In genomic region chr15:96254168-96254567, GRCh38 we compare ENCODE assay signal across 19 cellular contexts.
DNase-seq lines count a peak whose midpoint lies in the region; ATAC-seq, FAIRE-seq and TF ChIP-seq lines count a peak whose summit lies in the region.
"Had no signal": no experiment of that assay in that cellular context is flagged by ENCODE, and none has a peak within 500 bp of the region (broad histone marks: within the 10 kb centered on the region; RNA-seq: fewer than 3 reads in every experiment).

No MANE protein-coding gene starts in this region.

- H3K14ac ChIP-seq in H1 (ENCODE audit: insufficient read length): no peak overlapping the region
- H3K14ac ChIP-seq in mesenchymal stem cell (ENCODE audit: low read length in 2 of 2): no peak overlapping the region

- no peak overlapping the region for H4K8ac ChIP-seq in H1 (ENCODE audit: extremely low read depth, insufficient read depth, low read length)
- H4K8ac ChIP-seq in mesenchymal stem cell (ENCODE audit: low read length): no peak overlapping the region

- no peak overlapping the region for H2AFZ ChIP-seq in H1 (ENCODE audit: low read length)
- H2AFZ ChIP-seq in mesenchymal stem cell (ENCODE audit: low read depth, low read length): no peak overlapping the region

- H3K23me2 ChIP-seq in H1 (ENCODE audit: low read depth, low read length): no peaks in the 10 kb centered on the region

- H2BK120ac ChIP-seq in H1 (replicated peaks; ENCODE audit: low read depth, low read length) (peak overlapping the region; percentile 18), mesenchymal stem cell (ENCODE audit: low read depth, low read length) (no peak overlapping the region)

- H2BK15ac ChIP-seq in H1 (ENCODE audit: low read length) (no peak overlapping the region), mesenchymal stem cell (ENCODE audit: low read depth, poor library complexity, severe bottlenecking) (no peak overlapping the region)

- H2BK5ac ChIP-seq in H1 (ENCODE audit: low read depth, low read length): no peak overlapping the region
- H2BK5ac ChIP-seq in mesenchymal stem cell (ENCODE audit: low read depth, low read length, poor library complexity, severe bottlenecking): no peak overlapping the region

- no peak overlapping the region for H3K4me3 Mint-ChIP-seq in activated naive CD4-positive, alpha-beta T cell treated with anti-CD3 and anti-CD28 coated beads, Interleukin-2, amount 10 ng/mL, durations not matched to agents 7 days and 5 days
- H3K4me3 Mint-ChIP-seq: H9; T-helper 1 cell treated with Interleukin-12 subunit alpha and Interleukin-12 subunit beta and Interleukin-4 antibody, amounts not matched to agents 30 μg/mL and 1 μg/mL, for 36 hours had no signal

- no peak overlapping the region for H2BK12ac ChIP-seq in H1 (ENCODE audit: low read depth, low read length)
- H2BK12ac ChIP-seq in mesenchymal stem cell (ENCODE audit: low read length in 2 of 2): no peak overlapping the region

- no peaks in the 10 kb centered on the region for H3K79me1 ChIP-seq in H1 (ENCODE audit: low read depth, low read length)
- peaks cover 4% of the 10 kb centered on the region for H3K79me1 ChIP-seq in mesenchymal stem cell (replicated peaks; ENCODE audit: low read length, poor library complexity, severe bottlenecking)

- no peaks in the 10 kb centered on the region for H3K36me3 ChIP-seq in HUES48 (ENCODE audit: control insufficient read depth, insufficient read depth, low read length)
- H3K36me3 ChIP-seq in H1 (ENCODE audit: control insufficient read depth in 2 of 4, insufficient read depth in 4 of 4, low read length in 3 of 4): no peaks in the 10 kb centered on the region
- peaks cover 2 to 37% of the 10 kb centered on the region in 2 experiments for H3K36me3 ChIP-seq in mesenchymal stem cell (ENCODE audit: control insufficient read depth in 1 of 2, insufficient read depth in 2 of 2, low read depth in 1 of 2, low read length in 2 of 2)
- H3K36me3 ChIP-seq: BLaER1 treated with 17β-estradiol and CSF1 and Interleukin-3, amounts not matched to agents 10 nM and 100 nM; MG63 had no signal

- TF ChIP-seq EP300 in A549 (IDR thresholded peaks at IDR 0.05): no peak
- no peak for TF ChIP-seq EP300 in H1 (IDR thresholded peaks at IDR 0.05; ENCODE audit: borderline replicate concordance in 1 of 2, low read depth in 2 of 2, low read length in 2 of 2)

- no peak for FAIRE-seq in A549 (lab: Jason Lieb, UNC)
- FAIRE-seq in H1 (lab: Jason Lieb, UNC): no peak
- FAIRE-seq in D721Med (lab: Jason Lieb, UNC): no peak

- H4K20me1 ChIP-seq in H1 (replicated peaks in 1 of 2; ENCODE audit: control insufficient read depth in 1 of 2, insufficient read depth in 2 of 2, low read length in 2 of 2): no peaks in the 10 kb centered on the region
- H4K20me1 ChIP-seq: BLaER1 treated with 17β-estradiol and CSF1 and Interleukin-3, amounts not matched to agents 10 nM and 100 nM had no signal

- H4K5ac ChIP-seq in H1 (ENCODE audit: insufficient read length, low read depth, low read length): no peak overlapping the region

- POLR2A ChIA-PET in A549 (lab: Yijun Ruan, JAX) (no interaction called here), H1 (lab: Charles Lee; ENCODE audit: partially characterized antibody) (no interaction called here), RWPE1 (lab: Yijun Ruan, JAX; ENCODE audit: low non-redundant PET) (no interaction called here)

- no peak overlapping the region for H3K23ac ChIP-seq in H1 (ENCODE audit: insufficient read length)
- H3K23ac ChIP-seq in mesenchymal stem cell (ENCODE audit: low read length in 2 of 2): no peak overlapping the region

- H3K79me2 ChIP-seq in H1 (ENCODE audit: control insufficient read depth in 1 of 2, insufficient read depth in 2 of 2, low read length in 2 of 2): no peaks in the 10 kb centered on the region

- H2BK20ac ChIP-seq in H1 (ENCODE audit: low read length): no peak overlapping the region

- no peak overlapping the region for H3K27ac ChIP-seq in A549
- peak overlapping the region; percentile 5 for H3K27ac ChIP-seq in HUES48 (ENCODE audit: low read depth, low read length)
- H3K27ac ChIP-seq in H1 (ENCODE audit: low read depth, low read length): no peak overlapping the region
- H3K27ac ChIP-seq in mesenchymal stem cell (ENCODE audit: low read length, poor library complexity, severe bottlenecking): peak overlapping the region; percentile 37
- no peak overlapping the region for H3K27ac ChIP-seq in RWPE1
- H3K27ac ChIP-seq: BLaER1 treated with 17β-estradiol and CSF1 and Interleukin-3, amounts not matched to agents 10 nM and 100 nM had no signal

- no peaks in the 10 kb centered on the region for H3K9me3 ChIP-seq in A549
- no peaks in the 10 kb centered on the region for H3K9me3 ChIP-seq in HUES48 (ENCODE audit: control insufficient read depth, insufficient read depth, low read length)
- H3K9me3 ChIP-seq in H1 (ENCODE audit: insufficient read depth in 2 of 2, low read depth in 1 of 2, low read length in 1 of 2): no peaks in the 10 kb centered on the region
- no peaks in the 10 kb centered on the region for H3K9me3 ChIP-seq in mesenchymal stem cell (ENCODE audit: control insufficient read depth, low read length)
- H3K9me3 ChIP-seq: BLaER1 treated with 17β-estradiol and CSF1 and Interleukin-3, amounts not matched to agents 10 nM and 100 nM; MG63 had no signal

- no peak overlapping the region for H3K4ac ChIP-seq in H1 (replicated peaks; ENCODE audit: insufficient read length, low read depth, low read length)
- no peak overlapping the region for H3K4ac ChIP-seq in mesenchymal stem cell (ENCODE audit: low read depth in 1 of 2, low read length in 2 of 2)

- CTCF ChIA-PET in A549 (lab: Yijun Ruan, JAX): interaction anchor here (0.6 kb wide), 1 partner anchor 31 kb away, joined by 3 read pairs; no protein-coding TSS in a partner anchor
- CTCF ChIA-PET in H1 (lab: Charles Lee; ENCODE audit: partially characterized antibody): interaction anchor here (0.8 kb wide), 1 partner anchor 99 kb away, joined by 3 read pairs; no protein-coding TSS in a partner anchor
- CTCF ChIA-PET in activated naive CD4-positive, alpha-beta T cell treated with anti-CD3 and anti-CD28 coated beads, Interleukin-2, amount 10 ng/mL, durations not matched to agents 7 days and 5 days (lab: Charles Lee): no interaction called here
- CTCF ChIA-PET in RWPE1 (lab: Yijun Ruan, JAX): no interaction called here

- H3K4me1 ChIP-seq in A549 (peaks cover 17% of the 10 kb centered on the region; the same call in 2 of the 3 replicates), HUES48 (ENCODE audit: control insufficient read depth, insufficient read depth, low read length) (peaks cover 20% of the 10 kb centered on the region), H1 (replicated peaks in 1 of 4; ENCODE audit: control insufficient read depth in 3 of 4, insufficient read depth in 4 of 4, low read length in 3 of 4) (peaks cover 0 to 4% (median 1%) of the 10 kb centered on the region in 4 experiments; a peak in 1 of 7 replicates), mesenchymal stem cell (ENCODE audit: control insufficient read depth, insufficient read depth, low read depth, low read length) (peaks cover 3% of the 10 kb centered on the region)
- H3K4me1 ChIP-seq: BLaER1 treated with 17β-estradiol and CSF1 and Interleukin-3, amounts not matched to agents 10 nM and 100 nM had no signal

- no peak for TF ChIP-seq RAD21 in A549 (conservative IDR thresholded peaks at IDR 0.05 in 1 of 2, IDR thresholded peaks at IDR 0.05 in 1 of 2)
- no peak for TF ChIP-seq RAD21 in H1 (IDR thresholded peaks at IDR 0.05 in 1 of 2, conservative IDR thresholded peaks at IDR 0.05 in 1 of 2; ENCODE audit: low read depth in 2 of 2, low read length in 2 of 2)

- no peaks in the 10 kb centered on the region for H3K4me1 Mint-ChIP-seq in activated naive CD4-positive, alpha-beta T cell treated with anti-CD3 and anti-CD28 coated beads, Interleukin-2, amount 10 ng/mL, durations not matched to agents 7 days and 5 days

- H2AK5ac ChIP-seq in H1 (ENCODE audit: low read depth, low read length): no peak overlapping the region
- no peak overlapping the region for H2AK5ac ChIP-seq in mesenchymal stem cell (ENCODE audit: low read length, severe bottlenecking)

- ATAC-seq in A549 (peak in 1 of 2 experiments; percentile 38; a peak in 1 of 6 replicates), HG02885 (IDR thresholded peaks at IDR 0.05; ENCODE audit: poor library complexity, unreplicated experiment) (no peak)

- DNase-seq in A549 (ENCODE audit: low read depth in 1 of 2, low spot score in 1 of 2) (no peak), H1 (ENCODE audit: low read depth in 1 of 2, low spot score in 2 of 2) (no peak), mesenchymal stem cell (no peak), D721Med (ENCODE audit: insufficient read length, low spot score) (no peak), RWPE1 (ENCODE audit: low spot score) (no peak)
- no peak for DNase-seq in activated naive CD4-positive, alpha-beta T cell treated with anti-CD3 and anti-CD28 coated beads, Interleukin-2, amount 10 ng/mL, durations not matched to agents 7 days and 5 days
- DNase-seq: 8988T; EL; H9; MG63; NCI-H1092; NCI-H2081 treated with DMSO at 0.1 percent for 48 hours; NCI-H526 treated with DMSO at 0.1 percent for 48 hours; NK-92 treated with Interleukin-12 subunit alpha and Interleukin-12 subunit beta, amount 100 ng/mL, for 24 hours; SIG-M5 had no signal

- no peak for TF ChIP-seq CTCF in A549 (IDR thresholded peaks at IDR 0.05)
- no peak for TF ChIP-seq CTCF in H1 (IDR thresholded peaks at IDR 0.05; ENCODE audit: control extremely low read depth in 1 of 3, insufficient read depth in 1 of 3, low read depth in 1 of 3, low read length in 3 of 3)
- no peak for TF ChIP-seq CTCF in D721Med (IDR thresholded peaks at IDR 0.05; ENCODE audit: insufficient read depth, missing control alignments)
- TF ChIP-seq CTCF in RWPE1 (conservative IDR thresholded peaks at IDR 0.05; ENCODE audit: low read depth): no peak

- H4K91ac ChIP-seq in H1 (replicated peaks; ENCODE audit: insufficient read length, low read length) (no peak overlapping the region), mesenchymal stem cell (ENCODE audit: low read length) (no peak overlapping the region)

- H3K9ac ChIP-seq in HUES48 (ENCODE audit: low read depth, low read length): no peak overlapping the region
- H3K9ac ChIP-seq in H1 (replicated peaks in 1 of 4; ENCODE audit: extremely low read depth in 1 of 4, low read depth in 3 of 4, low read length in 3 of 4): no peak overlapping the region
- H3K9ac ChIP-seq in mesenchymal stem cell (ENCODE audit: low read length): no peak overlapping the region
- H3K9ac ChIP-seq: BLaER1 treated with 17β-estradiol and CSF1 and Interleukin-3, amounts not matched to agents 10 nM and 100 nM had no signal

- TF ChIP-seq POLR2A in A549 (IDR thresholded peaks at IDR 0.05; ENCODE audit: low read length) (no peak), H1 (IDR thresholded peaks at IDR 0.05; ENCODE audit: control extremely low read depth in 1 of 2, low read depth in 2 of 2, low read length in 2 of 2) (no peak)

- no peak overlapping the region for H3K27ac Mint-ChIP-seq in activated naive CD4-positive, alpha-beta T cell treated with anti-CD3 and anti-CD28 coated beads, Interleukin-2, amount 10 ng/mL, durations not matched to agents 7 days and 5 days
- H3K27ac Mint-ChIP-seq: T-helper 1 cell treated with Interleukin-12 subunit alpha and Interleukin-12 subunit beta and Interleukin-4 antibody, amounts not matched to agents 30 μg/mL and 1 μg/mL, for 36 hours had no signal

- H3K4me2 ChIP-seq in A549: peak overlapping the region; percentile 17; the same call in 1 of the 3 replicates
- 0 out of 4 replicates have a peak overlapping the region, but pooled peaks of 1 of the 2 experiments have one; percentile 2 for H3K4me2 ChIP-seq in H1 (ENCODE audit: insufficient read depth in 1 of 2, low read depth in 2 of 2, low read length in 2 of 2)
- no peak overlapping the region for H3K4me2 ChIP-seq in mesenchymal stem cell (ENCODE audit: low read length, poor library complexity, severe bottlenecking)
- H3K4me2 ChIP-seq: BLaER1 treated with 17β-estradiol and CSF1 and Interleukin-3, amounts not matched to agents 10 nM and 100 nM had no signal

- no peak overlapping the region for H3K56ac ChIP-seq in H1 (replicated peaks; ENCODE audit: insufficient read length, low read depth, low read length)

- WGBS in A549 (ENCODE audit: missing lambda C conversion rate): 44% methylated on average over 6 of the region's 6 CpGs
- WGBS in H1 (ENCODE audit: extremely low coverage in 1 of 2, insufficient coverage in 1 of 2, insufficient read length in 1 of 2, insufficient replicate concordance in 2 of 2, low coverage in 1 of 2, low lambda C conversion rate in 2 of 2, missing lambda C conversion rate in 1 of 2), 2 experiments: 55% methylated on average over 6 of the region's 6 CpGs; no CpG with 5 or more reads in 1 of the 2 experiments
- 94% methylated on average over 5 of the region's 6 CpGs for WGBS in mesenchymal stem cell

- no peaks in the 10 kb centered on the region for H3K27me3 Mint-ChIP-seq in activated naive CD4-positive, alpha-beta T cell treated with anti-CD3 and anti-CD28 coated beads, Interleukin-2, amount 10 ng/mL, durations not matched to agents 7 days and 5 days

- no peaks in the 10 kb centered on the region for H3K36me3 Mint-ChIP-seq in activated naive CD4-positive, alpha-beta T cell treated with anti-CD3 and anti-CD28 coated beads, Interleukin-2, amount 10 ng/mL, durations not matched to agents 7 days and 5 days

- H3K9me3 Mint-ChIP-seq in activated naive CD4-positive, alpha-beta T cell treated with anti-CD3 and anti-CD28 coated beads, Interleukin-2, amount 10 ng/mL, durations not matched to agents 7 days and 5 days: no peaks in the 10 kb centered on the region
- H3K9me3 Mint-ChIP-seq: H9; T-helper 1 cell treated with Interleukin-12 subunit alpha and Interleukin-12 subunit beta and Interleukin-4 antibody, amounts not matched to agents 30 μg/mL and 1 μg/mL, for 36 hours had no signal

- H3K4me3 ChIP-seq in A549 (no peak overlapping the region), HUES48 (ENCODE audit: low read depth, low read length) (no peak overlapping the region), H1 (ENCODE audit: extremely low read depth in 1 of 4, insufficient read depth in 2 of 4, low read depth in 3 of 4, low read length in 4 of 4) (no peak overlapping the region), mesenchymal stem cell (ENCODE audit: insufficient read depth in 1 of 2, low read depth in 1 of 2, low read length in 2 of 2) (no peak overlapping the region)
- H3K4me3 ChIP-seq: BLaER1 treated with 17β-estradiol and CSF1 and Interleukin-3, amounts not matched to agents 10 nM and 100 nM; MG63 had no signal

- H3K27me3 ChIP-seq in HUES48 (ENCODE audit: control insufficient read depth, insufficient read depth, low read length): no peaks in the 10 kb centered on the region
- no peaks in the 10 kb centered on the region for H3K27me3 ChIP-seq in H1 (replicated peaks in 1 of 4; ENCODE audit: control insufficient read depth in 3 of 4, extremely low read depth in 1 of 4, insufficient read depth in 3 of 4, low read length in 3 of 4)
- H3K27me3 ChIP-seq in mesenchymal stem cell (ENCODE audit: control insufficient read depth in 1 of 2, insufficient read depth in 1 of 2, low read length in 2 of 2): no peaks in the 10 kb centered on the region
- H3K27me3 ChIP-seq: BLaER1 treated with 17β-estradiol and CSF1 and Interleukin-3, amounts not matched to agents 10 nM and 100 nM; MG63 had no signal

- H3K18ac ChIP-seq in H1 (ENCODE audit: extremely low read depth, low read length) (0 out of 2 replicates have a peak overlapping the region, but pooled peaks have one; percentile 40), mesenchymal stem cell (ENCODE audit: low read depth in 1 of 2, low read length in 2 of 2) (no peak overlapping the region)

Comparison
In these comparisons a context has a peak if more than half of its experiments do, and no peak if none do; other contexts are left out.
1. H3K27ac ChIP-seq: peak in HUES48 (single experiment) and mesenchymal stem cell (single experiment); none in A549 (0 of 2), H1 (single experiment) and RWPE1 (single experiment).
2. CTCF ChIA-PET loops: an anchor here in A549 (0.6 kb wide) and H1 (0.8 kb wide); none called in activated naive CD4-positive, alpha-beta T cell treated with anti-CD3 and anti-CD28 coated beads, Interleukin-2, amount 10 ng/mL, durations not matched to agents 7 days and 5 days and RWPE1.
3. Of the 18 proteins assayed by ChIP-seq in both H1 and A549: peak only in H1: none; only in A549: none; in both: CEBPB; in neither: 17.